ENCODE assay signal across 2 cellular contexts in the genomic region with DNA sequence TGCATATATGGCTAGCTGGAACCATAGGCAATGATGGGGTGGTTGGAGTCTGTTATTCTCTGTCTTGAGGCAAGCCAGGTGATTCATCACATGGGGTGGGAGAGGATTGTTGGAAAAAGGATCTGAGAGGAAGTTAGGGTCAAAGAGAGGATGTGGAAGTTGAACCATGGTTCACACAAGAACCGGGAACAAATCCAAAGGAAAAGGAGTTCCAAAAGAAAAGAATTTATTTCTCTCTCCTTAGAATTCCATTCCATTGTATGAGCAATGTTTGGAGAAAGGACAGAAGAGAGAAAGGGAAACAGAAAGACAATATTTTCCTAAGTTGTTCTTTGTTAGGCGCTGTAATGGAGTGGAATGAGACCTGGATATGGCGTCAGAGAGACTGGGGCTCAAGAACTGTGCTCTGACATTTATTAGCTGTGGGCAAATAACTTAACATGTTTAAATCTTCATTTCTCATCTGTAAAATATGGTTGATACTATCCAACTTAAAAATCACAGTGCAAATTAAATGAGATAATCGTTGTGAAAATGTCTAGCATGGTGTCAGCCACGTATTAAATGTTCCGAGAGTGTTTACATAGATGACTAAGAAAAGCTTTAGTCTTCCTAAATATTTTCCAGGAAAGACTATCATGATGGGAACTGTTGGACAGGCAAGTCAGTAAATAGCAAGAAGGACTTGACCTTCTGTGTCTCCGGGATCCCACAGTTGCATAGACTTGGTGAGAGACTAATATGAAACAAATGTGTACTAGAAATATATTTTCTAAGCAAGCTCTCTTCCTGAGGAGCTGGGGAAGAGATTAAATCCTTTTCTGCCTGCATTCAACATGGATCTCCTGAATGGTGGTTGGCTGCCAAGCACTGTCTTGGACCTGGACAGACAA.
TF ChIP-seq lines count a peak whose summit lies in the region.

No MANE protein-coding gene starts in this region.

TF ChIP-seq in liver, 16 proteins besides CTCF, POLR2A, EP300 and RAD21 (continued from another document):
- TF ChIP-seq, protein P1, sequence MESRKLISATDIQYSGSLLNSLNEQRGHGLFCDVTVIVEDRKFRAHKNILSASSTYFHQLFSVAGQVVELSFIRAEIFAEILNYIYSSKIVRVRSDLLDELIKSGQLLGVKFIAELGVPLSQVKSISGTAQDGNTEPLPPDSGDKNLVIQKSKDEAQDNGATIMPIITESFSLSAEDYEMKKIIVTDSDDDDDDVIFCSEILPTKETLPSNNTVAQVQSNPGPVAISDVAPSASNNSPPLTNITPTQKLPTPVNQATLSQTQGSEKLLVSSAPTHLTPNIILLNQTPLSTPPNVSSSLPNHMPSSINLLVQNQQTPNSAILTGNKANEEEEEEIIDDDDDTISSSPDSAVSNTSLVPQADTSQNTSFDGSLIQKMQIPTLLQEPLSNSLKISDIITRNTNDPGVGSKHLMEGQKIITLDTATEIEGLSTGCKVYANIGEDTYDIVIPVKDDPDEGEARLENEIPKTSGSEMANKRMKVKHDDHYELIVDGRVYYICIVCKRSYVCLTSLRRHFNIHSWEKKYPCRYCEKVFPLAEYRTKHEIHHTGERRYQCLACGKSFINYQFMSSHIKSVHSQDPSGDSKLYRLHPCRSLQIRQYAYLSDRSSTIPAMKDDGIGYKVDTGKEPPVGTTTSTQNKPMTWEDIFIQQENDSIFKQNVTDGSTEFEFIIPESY (IDR thresholded peaks at IDR 0.05) = no peak

TF ChIP-seq in HepG2, 621 proteins besides CTCF, POLR2A, EP300 and RAD21 (continued from another document):
- TF ChIP-seq HOXA7 (CRISPR knock-in tag; IDR thresholded peaks at IDR 0.05) (no peak), SALL1 (CRISPR knock-in tag; IDR thresholded peaks at IDR 0.05) (no peak), ZNF773 (CRISPR knock-in tag; IDR thresholded peaks at IDR 0.05; ENCODE audit: borderline replicate concordance) (no peak), ZNF724P (CRISPR knock-in tag; IDR thresholded peaks at IDR 0.05; ENCODE audit: borderline replicate concordance) (no peak), ATM (IDR thresholded peaks at IDR 0.05; ENCODE audit: borderline replicate concordance) (no peak), ZNF292 (CRISPR knock-in tag; IDR thresholded peaks at IDR 0.05; ENCODE audit: borderline replicate concordance, low read depth) (no peak), GATAD1 (CRISPR knock-in tag; IDR thresholded peaks at IDR 0.05) (no peak), RARG (CRISPR knock-in tag; IDR thresholded peaks at IDR 0.05; ENCODE audit: low read depth) (no peak), MTA3 (CRISPR knock-in tag; IDR thresholded peaks at IDR 0.05) (no peak), ZNF12 (CRISPR knock-in tag; IDR thresholded peaks at IDR 0.05) (no peak), HCFC1 (IDR thresholded peaks at IDR 0.05; ENCODE audit: low read depth, low read length) (no peak), MEIS1 (CRISPR knock-in tag; IDR thresholded peaks at IDR 0.05; ENCODE audit: borderline replicate concordance) (no peak)
- TF ChIP-seq, protein P2, sequence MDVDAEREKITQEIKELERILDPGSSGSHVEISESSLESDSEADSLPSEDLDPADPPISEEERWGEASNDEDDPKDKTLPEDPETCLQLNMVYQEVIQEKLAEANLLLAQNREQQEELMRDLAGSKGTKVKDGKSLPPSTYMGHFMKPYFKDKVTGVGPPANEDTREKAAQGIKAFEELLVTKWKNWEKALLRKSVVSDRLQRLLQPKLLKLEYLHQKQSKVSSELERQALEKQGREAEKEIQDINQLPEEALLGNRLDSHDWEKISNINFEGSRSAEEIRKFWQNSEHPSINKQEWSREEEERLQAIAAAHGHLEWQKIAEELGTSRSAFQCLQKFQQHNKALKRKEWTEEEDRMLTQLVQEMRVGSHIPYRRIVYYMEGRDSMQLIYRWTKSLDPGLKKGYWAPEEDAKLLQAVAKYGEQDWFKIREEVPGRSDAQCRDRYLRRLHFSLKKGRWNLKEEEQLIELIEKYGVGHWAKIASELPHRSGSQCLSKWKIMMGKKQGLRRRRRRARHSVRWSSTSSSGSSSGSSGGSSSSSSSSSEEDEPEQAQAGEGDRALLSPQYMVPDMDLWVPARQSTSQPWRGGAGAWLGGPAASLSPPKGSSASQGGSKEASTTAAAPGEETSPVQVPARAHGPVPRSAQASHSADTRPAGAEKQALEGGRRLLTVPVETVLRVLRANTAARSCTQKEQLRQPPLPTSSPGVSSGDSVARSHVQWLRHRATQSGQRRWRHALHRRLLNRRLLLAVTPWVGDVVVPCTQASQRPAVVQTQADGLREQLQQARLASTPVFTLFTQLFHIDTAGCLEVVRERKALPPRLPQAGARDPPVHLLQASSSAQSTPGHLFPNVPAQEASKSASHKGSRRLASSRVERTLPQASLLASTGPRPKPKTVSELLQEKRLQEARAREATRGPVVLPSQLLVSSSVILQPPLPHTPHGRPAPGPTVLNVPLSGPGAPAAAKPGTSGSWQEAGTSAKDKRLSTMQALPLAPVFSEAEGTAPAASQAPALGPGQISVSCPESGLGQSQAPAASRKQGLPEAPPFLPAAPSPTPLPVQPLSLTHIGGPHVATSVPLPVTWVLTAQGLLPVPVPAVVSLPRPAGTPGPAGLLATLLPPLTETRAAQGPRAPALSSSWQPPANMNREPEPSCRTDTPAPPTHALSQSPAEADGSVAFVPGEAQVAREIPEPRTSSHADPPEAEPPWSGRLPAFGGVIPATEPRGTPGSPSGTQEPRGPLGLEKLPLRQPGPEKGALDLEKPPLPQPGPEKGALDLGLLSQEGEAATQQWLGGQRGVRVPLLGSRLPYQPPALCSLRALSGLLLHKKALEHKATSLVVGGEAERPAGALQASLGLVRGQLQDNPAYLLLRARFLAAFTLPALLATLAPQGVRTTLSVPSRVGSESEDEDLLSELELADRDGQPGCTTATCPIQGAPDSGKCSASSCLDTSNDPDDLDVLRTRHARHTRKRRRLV (CRISPR knock-in tag; IDR thresholded peaks at IDR 0.05) = no peak
